ENCODE assay signal across 21 cellular contexts in the genomic region with DNA sequence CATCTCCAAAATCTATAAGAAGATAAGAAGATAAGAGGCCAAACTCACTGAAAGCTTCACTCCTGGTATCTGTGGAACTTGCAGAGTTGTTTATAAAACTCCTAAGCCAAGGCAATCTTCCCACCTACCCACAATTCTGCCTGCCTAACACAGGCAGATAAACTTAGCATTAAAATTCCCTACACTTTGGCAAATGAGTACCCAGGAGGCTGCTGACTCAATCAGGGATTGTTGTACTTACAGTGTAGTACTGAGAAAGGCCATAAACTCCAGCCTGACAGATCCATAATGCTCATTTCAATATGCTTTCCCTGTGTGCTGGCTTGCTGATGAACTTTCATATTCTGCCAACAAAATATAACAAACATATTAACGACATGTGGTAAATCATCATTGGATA.
A peak's percentile ranks its signal among the peaks of the same experiment; 100 is the strongest.
DNase-seq lines count a peak whose midpoint lies in the region; TF ChIP-seq lines count a peak whose summit lies in the region.
"Had no signal": no experiment of that assay in that cellular context is flagged by ENCODE, and none has a peak within 500 bp of the region (broad histone marks: within the 10 kb centered on the region; RNA-seq: fewer than 3 reads in every experiment).

No MANE protein-coding gene starts in this region.

- WGBS in endodermal cell (ENCODE audit: insufficient coverage in 1 of 2, insufficient read length in 1 of 2), 2 experiments, result 73% methylated on average over 1 of the region's 1 CpG; no CpG with 5 or more reads in 1 of the 2 experiments
- 95% methylated on average over 1 of the region's 1 CpG for WGBS in mammary epithelial cell (ENCODE audit: low coverage, missing lambda C conversion rate)

- H3K4me1 ChIP-seq in endodermal cell (ENCODE audit: control insufficient read depth, insufficient read depth, low read length) (peaks cover 6% of the 10 kb centered on the region), osteoblast (ENCODE audit: insufficient read depth, low read length) (no peaks in the 10 kb centered on the region), mammary epithelial cell (ENCODE audit: insufficient read depth, low read length) (peaks cover 18% of the 10 kb centered on the region)
- H3K4me1 ChIP-seq: BLaER1 treated with 17β-estradiol and CSF1 and Interleukin-3, amounts not matched to agents 10 nM and 100 nM had no signal

- H3K9ac ChIP-seq in endodermal cell (ENCODE audit: extremely low read depth, low read length, poor library complexity, severe bottlenecking) (no peak overlapping the region), mammary epithelial cell (ENCODE audit: insufficient read depth, low read length) (no peak overlapping the region)
- H3K9ac ChIP-seq: BLaER1 treated with 17β-estradiol and CSF1 and Interleukin-3, amounts not matched to agents 10 nM and 100 nM had no signal

- H3K27me3 ChIP-seq in endodermal cell (ENCODE audit: control insufficient read depth, insufficient read depth, low read length, poor library complexity, severe bottlenecking) (no peaks in the 10 kb centered on the region), osteoblast (ENCODE audit: insufficient read depth, low read length) (no peaks in the 10 kb centered on the region), mammary epithelial cell (ENCODE audit: insufficient read depth, low read length) (no peaks in the 10 kb centered on the region)
- H3K27me3 ChIP-seq: BLaER1 treated with 17β-estradiol and CSF1 and Interleukin-3, amounts not matched to agents 10 nM and 100 nM had no signal

- H3K4me1 Mint-ChIP-seq in endodermal cell, result peaks cover 11% of the 10 kb centered on the region
- H3K4me1 Mint-ChIP-seq: CD8-positive, alpha-beta memory T cell; IgD-negative memory B cell had no signal

- H2AFZ ChIP-seq in osteoblast (ENCODE audit: low read length) (no peak overlapping the region), mammary epithelial cell (ENCODE audit: low read depth, low read length) (no peak overlapping the region)
- H2AFZ ChIP-seq: GM23338, PC-9 had no signal

- peak; percentile 66 for DNase-seq in ACHN
- peak; percentile 11 for DNase-seq in NCI-H226
- no peak for DNase-seq in endodermal cell
- peak; percentile 2 for DNase-seq in osteoblast (ENCODE audit: insufficient read length, low spot score, missing footprints)
- DNase-seq in mammary epithelial cell, result no peak
- DNase-seq in HCEC 1CT, result no peak
- DNase-seq in activated CD4-positive, alpha-beta T cell treated with anti-CD3 and anti-CD28 coated beads, Interleukin-2, amount 50 U/mL, for 1 hour, result no peak
- no peak for DNase-seq in GDM1 (lab: John Stamatoyannopoulos, UW)
- DNase-seq: CD8-positive, alpha-beta memory T cell; DND-41; GF-D8; Kasumi-1; NCI-H1417; NCI-H187 treated with DMSO at 0.1 percent for 48 hours; NCI-H510A; NCI-H774; PC-9 had no signal

- H3K9me3 ChIP-seq in endodermal cell (ENCODE audit: control insufficient read depth, low read length) (peaks cover 20% of the 10 kb centered on the region), osteoblast (ENCODE audit: low read depth, low read length) (peaks cover 5% of the 10 kb centered on the region), mammary epithelial cell (replicated peaks; ENCODE audit: insufficient read depth, low read length) (peaks cover 4% of the 10 kb centered on the region)

- intact Hi-C loops in mammary epithelial cell (cut with micrococcal nuclease), result no loop called here

- H3K79me2 ChIP-seq in osteoblast (ENCODE audit: insufficient read depth, low read length) (no peaks in the 10 kb centered on the region), mammary epithelial cell (ENCODE audit: insufficient read depth, low read length) (no peaks in the 10 kb centered on the region)

- no peak overlapping the region for H3K4me2 ChIP-seq in osteoblast (ENCODE audit: insufficient read depth, low read length)
- H3K4me2 ChIP-seq in mammary epithelial cell (ENCODE audit: insufficient read depth, low read depth, low read length), result no peak overlapping the region
- H3K4me2 ChIP-seq: BLaER1 treated with 17β-estradiol and CSF1 and Interleukin-3, amounts not matched to agents 10 nM and 100 nM; GM23338 had no signal

- no peaks in the 10 kb centered on the region for H3K27me3 Mint-ChIP-seq in endodermal cell (ENCODE audit: insufficient read depth)
- H3K27me3 Mint-ChIP-seq: CD8-positive, alpha-beta memory T cell; IgD-negative memory B cell had no signal

- peak overlapping the region; percentile 7 for H3K4me3 ChIP-seq in endodermal cell (ENCODE audit: low read length)
- H3K4me3 ChIP-seq in osteoblast (ENCODE audit: insufficient read depth, low read length), result no peak overlapping the region
- no peak overlapping the region for H3K4me3 ChIP-seq in mammary epithelial cell (replicated peaks in 1 of 3; ENCODE audit: insufficient read depth in 1 of 3, low read depth in 2 of 3, low read length in 3 of 3)
- H3K4me3 ChIP-seq: BLaER1 treated with 17β-estradiol and CSF1 and Interleukin-3, amounts not matched to agents 10 nM and 100 nM; GM23338; SK-N-MC had no signal

- dilution Hi-C loops in mammary epithelial cell (cut with HindIII; ENCODE audit: low sequenced_read_pairs), result no loop called here

- no peak for TF ChIP-seq CTCF in endodermal cell (conservative IDR thresholded peaks at IDR 0.05)
- TF ChIP-seq CTCF in osteoblast (IDR thresholded peaks at IDR 0.05; ENCODE audit: extremely low read depth, low read depth, low read length), result no peak
- no peak for TF ChIP-seq CTCF in mammary epithelial cell (conservative IDR thresholded peaks at IDR 0.05 in 1 of 2, IDR thresholded peaks at IDR 0.05 in 1 of 2; ENCODE audit: extremely low read depth in 1 of 2, insufficient read depth in 1 of 2, low read depth in 1 of 2, low read length in 2 of 2)

- H3K36me3 Mint-ChIP-seq in endodermal cell (ENCODE audit: low read depth), result no peaks in the 10 kb centered on the region
- H3K36me3 Mint-ChIP-seq: CD8-positive, alpha-beta memory T cell; IgD-negative memory B cell had no signal

- no peak overlapping the region for H3K27ac Mint-ChIP-seq in endodermal cell
- H3K27ac Mint-ChIP-seq: CD8-positive, alpha-beta memory T cell; IgD-negative memory B cell had no signal

- CTCF ChIA-PET in mammary epithelial cell (lab: Charles Lee; ENCODE audit: low non-redundant PET), result no interaction called here

- in situ Hi-C loops in ACHN (cut with HindIII; ENCODE audit: low pct_ligation_motif_present, low pct_unique_long_range_greater_than_20kb, low sequenced_read_pairs) (no loop called here), mammary epithelial cell (cut with MboI; ENCODE audit: low sequenced_read_pairs in 2 of 2) (no loop called here)

- no peaks in the 10 kb centered on the region for H3K36me3 ChIP-seq in endodermal cell (ENCODE audit: control insufficient read depth, insufficient read depth, low read length)
- H3K36me3 ChIP-seq in osteoblast (ENCODE audit: insufficient read depth, low read length), result no peaks in the 10 kb centered on the region
- no peaks in the 10 kb centered on the region for H3K36me3 ChIP-seq in mammary epithelial cell (ENCODE audit: insufficient read depth, low read length)
- H3K36me3 ChIP-seq: BLaER1 treated with 17β-estradiol and CSF1 and Interleukin-3, amounts not matched to agents 10 nM and 100 nM had no signal

- H3K9me3 Mint-ChIP-seq in endodermal cell, result peaks cover 22% of the 10 kb centered on the region

- H4K20me1 ChIP-seq in osteoblast (ENCODE audit: insufficient read depth, low read length) (no peaks in the 10 kb centered on the region), mammary epithelial cell (ENCODE audit: insufficient read depth, low read length) (no peaks in the 10 kb centered on the region)
- H4K20me1 ChIP-seq: BLaER1 treated with 17β-estradiol and CSF1 and Interleukin-3, amounts not matched to agents 10 nM and 100 nM had no signal

- H3K27ac ChIP-seq in endodermal cell (ENCODE audit: low read depth, low read length) (no peak overlapping the region), osteoblast (ENCODE audit: low read depth, low read length) (no peak overlapping the region), mammary epithelial cell (ENCODE audit: insufficient read depth, low read depth, low read length) (no peak overlapping the region)
- H3K27ac ChIP-seq: BLaER1 treated with 17β-estradiol and CSF1 and Interleukin-3, amounts not matched to agents 10 nM and 100 nM; PC-9; SK-N-MC had no signal

- no peak overlapping the region for H3K4me3 Mint-ChIP-seq in endodermal cell
- H3K4me3 Mint-ChIP-seq: CD8-positive, alpha-beta memory T cell; GM23338; IgD-negative memory B cell had no signal

- no TSS peak for BruUV-seq in mammary epithelial cell (replicated peaks; lab: Mats Ljungman, UMichigan)

Comparison
In these comparisons a context has a peak if more than half of its experiments do, and no peak if none do; other contexts are left out.
1. DNase-seq: peak in ACHN (single experiment), NCI-H226 (single experiment) and osteoblast (single experiment); none in endodermal cell (single experiment), mammary epithelial cell (single experiment), HCEC 1CT (single experiment), activated CD4-positive, alpha-beta T cell treated with anti-CD3 and anti-CD28 coated beads, Interleukin-2, amount 50 U/mL, for 1 hour (single experiment) and GDM1 (single experiment).